18 cellular contexts compared by ENCODE assay signal in the genomic region with DNA sequence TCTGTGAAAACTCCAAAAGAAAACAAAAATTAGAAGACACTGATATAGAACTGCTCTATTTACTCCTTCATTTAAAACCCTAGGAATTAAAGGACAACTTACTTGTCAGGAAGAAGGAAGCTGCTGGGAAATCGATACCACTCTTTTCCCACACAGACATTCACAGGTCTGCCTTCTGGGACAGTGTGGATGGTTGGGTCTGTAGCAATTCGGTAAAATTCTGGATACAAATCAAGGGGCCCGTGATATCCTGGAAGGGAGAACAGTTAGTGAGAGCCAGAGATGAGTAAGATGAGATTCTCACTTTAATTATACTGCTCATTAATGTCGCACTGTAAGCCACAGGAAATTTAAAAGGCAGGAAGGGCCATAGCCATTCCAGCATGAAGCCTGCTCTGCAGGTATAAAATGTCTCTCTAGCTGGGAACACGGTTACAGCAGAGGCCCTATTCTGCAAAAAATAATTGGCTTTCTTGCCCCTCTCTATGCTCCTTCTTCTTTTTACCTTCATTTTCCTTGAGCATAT.
"Had no signal": no experiment of that assay in that cellular context is flagged by ENCODE, and none has a peak within 500 bp of the region (broad histone marks: within the 10 kb centered on the region; RNA-seq: fewer than 3 reads in every experiment).

No MANE protein-coding gene starts in this region.

- ATAC-seq: body of pancreas, foreskin keratinocyte had no signal

- H3K27ac Mint-ChIP-seq: activated T-helper 1 cell treated with anti-CD3 and anti-CD28 coated beads, Interleukin-12 subunit alpha, Interleukin-12 subunit beta, Interleukin-2, Interleukin-4 antibody, amounts not matched to agents 30 ng/mL and 10 ng/mL and 1 ng/mL, durations not matched to agents 14 hours and 24 hours and 36 hours; nephron progenitor cell had no signal

- H3K27ac ChIP-seq: epithelial cell of prostate, foreskin keratinocyte, skin epidermis, thoracic aorta, WERI-Rb-1 had no signal

- H3K9me3 Mint-ChIP-seq: activated naive CD8-positive, alpha-beta T cell treated with anti-CD3 and anti-CD28 coated beads for 36 hours; activated T-helper 1 cell treated with anti-CD3 and anti-CD28 coated beads, Interleukin-12 subunit alpha, Interleukin-12 subunit beta, Interleukin-2, Interleukin-4 antibody, amounts not matched to agents 30 ng/mL and 10 ng/mL and 1 ng/mL, durations not matched to agents 14 hours and 24 hours and 36 hours; nephron progenitor cell had no signal

- H3K9me3 ChIP-seq: body of pancreas, stomach, thoracic aorta, upper lobe of left lung had no signal

- H3K4me1 ChIP-seq: foreskin keratinocyte had no signal

- DNase-seq: activated CD4-positive, alpha-beta T cell treated with anti-CD3 and anti-CD28 coated beads for 1 hour; activated CD4-positive, alpha-beta T cell treated with anti-CD3 and anti-CD28 coated beads, Interleukin-2, amount 50 U/mL, for 48 hours; activated naive CD8-positive, alpha-beta T cell treated with anti-CD3 and anti-CD28 coated beads for 36 hours; activated T-cell treated with anti-CD3 and anti-CD28 coated beads for 4 hours; body of pancreas; dorsolateral prefrontal cortex; foreskin keratinocyte; nephron progenitor cell; nucleus accumbens; stimulated activated CD4-positive, alpha-beta T cell treated with anti-CD3 and anti-CD28 coated beads, Interleukin-4, amount 100 ng/mL, for 1 hour; stomach; upper lobe of left lung; WERI-Rb-1 had no signal

- H3K4me3 ChIP-seq: body of pancreas, dorsolateral prefrontal cortex, lung, skin epidermis, stomach, thoracic aorta, upper lobe of left lung had no signal

- H3K27me3 ChIP-seq: body of pancreas, dorsolateral prefrontal cortex, foreskin keratinocyte, stomach, upper lobe of left lung had no signal

- H3K27me3 Mint-ChIP-seq: activated naive CD8-positive, alpha-beta T cell treated with anti-CD3 and anti-CD28 coated beads for 36 hours had no signal

- H3K4me3 Mint-ChIP-seq: activated naive CD8-positive, alpha-beta T cell treated with anti-CD3 and anti-CD28 coated beads for 36 hours; activated T-helper 1 cell treated with anti-CD3 and anti-CD28 coated beads, Interleukin-12 subunit alpha, Interleukin-12 subunit beta, Interleukin-2, Interleukin-4 antibody, amounts not matched to agents 30 ng/mL and 10 ng/mL and 1 ng/mL, durations not matched to agents 14 hours and 24 hours and 36 hours; nephron progenitor cell had no signal
